13 cellular contexts compared by ENCODE assay signal in the genomic region with DNA sequence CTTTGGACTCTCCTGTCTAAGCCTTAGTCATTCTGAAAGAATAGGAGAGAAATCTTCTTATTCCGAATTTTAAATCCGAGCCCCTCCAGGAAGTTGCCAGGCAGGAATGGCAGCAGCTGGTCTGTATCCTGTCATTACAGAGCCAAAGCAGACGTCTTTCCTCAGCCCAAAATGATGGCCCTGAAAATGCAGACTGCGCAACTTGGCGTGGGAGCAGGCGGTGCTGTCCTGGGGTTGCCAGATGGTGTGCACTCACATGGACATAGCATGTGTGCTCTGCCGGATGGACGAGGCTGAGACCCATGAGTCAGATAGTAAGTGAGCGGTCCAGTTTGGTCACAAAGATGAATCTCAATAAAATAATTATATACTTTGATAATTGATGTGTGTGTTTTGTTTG.
"Had no signal": no experiment of that assay in that cellular context is flagged by ENCODE, and none has a peak within 500 bp of the region (broad histone marks: within the 10 kb centered on the region; RNA-seq: fewer than 3 reads in every experiment).

No MANE protein-coding gene starts in this region.

- H3K27ac ChIP-seq: epithelial cell of prostate, esophagus muscularis mucosa, gastroesophageal sphincter, uterus had no signal

- H3K27me3 ChIP-seq: esophagus muscularis mucosa, gastroesophageal sphincter, uterus had no signal

- H3K9me3 ChIP-seq: esophagus muscularis mucosa, gastroesophageal sphincter, uterus had no signal

- H3K36me3 ChIP-seq: esophagus muscularis mucosa, gastroesophageal sphincter, uterus had no signal

- H3K4me3 ChIP-seq: esophagus muscularis mucosa, gastroesophageal sphincter, uterus had no signal

- DNase-seq: effector memory CD8-positive, alpha-beta T cell; foreskin fibroblast; immature natural killer cell; left ventricle myocardium superior; mesendoderm; naive B cell; small intestine; stimulated activated CD4-positive, alpha-beta T cell treated with anti-CD3 and anti-CD28 coated beads, Interleukin-12 subunit alpha, Interleukin-12 subunit beta, amount 100 ng/mL, for 4 hours; stimulated activated naive CD4-positive, alpha-beta T cell; uterus had no signal

- H3K4me1 ChIP-seq: esophagus muscularis mucosa, gastroesophageal sphincter, uterus had no signal
